Comparison of ENCODE assay signal across 1 cellular context in the genomic region with DNA sequence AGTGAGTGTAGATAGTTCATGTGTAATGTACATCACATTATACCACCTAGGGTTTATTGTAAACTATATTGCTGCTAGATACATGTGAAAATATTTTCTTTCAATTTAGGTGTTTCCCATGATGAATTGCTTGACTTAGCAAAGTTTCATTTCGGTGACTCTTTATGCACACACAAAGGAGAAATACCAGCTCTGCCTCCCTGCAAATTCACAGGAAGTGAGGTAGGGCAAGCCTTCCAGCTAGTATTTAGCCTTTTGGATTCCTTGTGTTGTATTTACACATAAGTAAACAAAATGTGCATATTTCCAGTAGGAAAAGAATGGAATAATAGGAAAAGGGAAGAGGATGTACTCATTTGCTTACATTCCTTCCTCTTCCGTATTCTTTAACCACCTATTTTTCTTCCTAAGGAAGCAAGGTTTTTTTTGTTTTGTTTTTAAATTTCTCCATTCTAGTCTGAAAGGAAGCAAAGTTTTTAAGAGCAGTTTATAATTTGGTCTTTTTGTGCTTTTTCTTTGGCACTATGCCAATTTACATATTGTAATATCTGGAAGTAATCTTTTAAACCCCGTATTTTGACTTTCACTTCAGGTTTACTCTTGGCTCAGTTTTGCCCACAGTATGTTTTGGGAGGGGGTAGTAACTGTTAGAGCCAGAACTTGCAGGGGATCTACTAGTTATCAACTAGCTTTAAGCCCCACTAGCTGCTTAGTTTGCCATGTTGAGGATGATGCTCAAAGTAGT.
A peak's percentile ranks its signal among the peaks of the same experiment; 100 is the strongest.
TF ChIP-seq lines count a peak whose summit lies in the region.

No MANE protein-coding gene starts in this region.

TF ChIP-seq in GM12878, 131 proteins besides CTCF, POLR2A, EP300 and RAD21:
- TF ChIP-seq MEF2A (IDR thresholded peaks at IDR 0.05; ENCODE audit: insufficient read depth, low read depth, low read length): no peak
- TF ChIP-seq, protein P1, sequence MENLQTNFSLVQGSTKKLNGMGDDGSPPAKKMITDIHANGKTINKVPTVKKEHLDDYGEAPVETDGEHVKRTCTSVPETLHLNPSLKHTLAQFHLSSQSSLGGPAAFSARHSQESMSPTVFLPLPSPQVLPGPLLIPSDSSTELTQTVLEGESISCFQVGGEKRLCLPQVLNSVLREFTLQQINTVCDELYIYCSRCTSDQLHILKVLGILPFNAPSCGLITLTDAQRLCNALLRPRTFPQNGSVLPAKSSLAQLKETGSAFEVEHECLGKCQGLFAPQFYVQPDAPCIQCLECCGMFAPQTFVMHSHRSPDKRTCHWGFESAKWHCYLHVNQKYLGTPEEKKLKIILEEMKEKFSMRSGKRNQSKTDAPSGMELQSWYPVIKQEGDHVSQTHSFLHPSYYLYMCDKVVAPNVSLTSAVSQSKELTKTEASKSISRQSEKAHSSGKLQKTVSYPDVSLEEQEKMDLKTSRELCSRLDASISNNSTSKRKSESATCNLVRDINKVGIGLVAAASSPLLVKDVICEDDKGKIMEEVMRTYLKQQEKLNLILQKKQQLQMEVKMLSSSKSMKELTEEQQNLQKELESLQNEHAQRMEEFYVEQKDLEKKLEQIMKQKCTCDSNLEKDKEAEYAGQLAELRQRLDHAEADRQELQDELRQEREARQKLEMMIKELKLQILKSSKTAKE (IDR thresholded peaks at IDR 0.05; ENCODE audit: low read depth, poor library complexity, severe bottlenecking): peak; percentile 76
- TF ChIP-seq ASH2L (IDR thresholded peaks at IDR 0.05; ENCODE audit: borderline replicate concordance, low read depth): no peak
- peak; percentile 94 for TF ChIP-seq SMAD1 (IDR thresholded peaks at IDR 0.05; ENCODE audit: low read depth, partially characterized antibody)
